Comparison of ENCODE assay signal across 8 cellular contexts in the genomic region with DNA sequence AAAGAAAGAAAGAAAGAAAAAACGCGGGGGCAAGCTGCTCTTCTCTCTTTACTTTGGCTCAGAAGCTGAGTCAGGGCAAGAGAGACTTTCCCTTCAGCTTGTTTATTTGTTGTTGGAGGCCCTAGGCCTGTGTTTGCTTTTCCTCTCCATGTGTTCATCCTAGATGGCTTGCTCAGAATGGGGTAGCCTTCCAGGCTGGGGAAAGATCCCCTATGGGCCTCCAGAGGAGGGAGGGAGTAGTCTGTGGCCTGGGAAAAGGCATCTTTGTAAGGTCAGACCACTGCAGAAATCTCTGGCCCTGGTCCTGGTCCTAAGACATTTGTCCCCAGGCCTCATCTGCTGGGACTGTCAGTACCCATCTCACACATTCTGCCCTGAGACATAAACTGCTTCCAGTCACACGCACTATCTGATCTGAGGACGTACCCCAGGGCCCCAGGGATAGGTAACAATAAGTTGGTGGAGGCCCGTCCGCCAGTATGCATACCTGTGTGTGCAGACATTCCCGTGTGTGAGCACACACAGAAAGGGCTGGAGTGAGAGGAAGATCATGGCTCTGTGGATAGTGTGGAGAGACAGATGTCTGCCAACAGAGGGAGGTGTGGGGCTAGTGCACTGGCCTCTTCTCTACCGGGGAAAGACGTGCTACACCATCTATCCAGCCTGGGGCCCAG. TPM values are rescaled to one million over a fixed set of nuclear protein-coding genes. Genes with fewer than 3 reads are reported as not detected.
DNase-seq lines count a peak whose midpoint lies in the region; ATAC-seq and TF ChIP-seq lines count a peak whose summit lies in the region.

No MANE protein-coding gene starts in this region.

- in situ Hi-C loops in GM13976 (cut with MboI; ENCODE audit: low sequenced_read_pairs, unreplicated experiment), result loop anchor here (10.0 kb wide), 1 partner anchor 173 kb away; a partner anchor contains a TSS

- H3K4me1 ChIP-seq in neuronal stem cell (ENCODE audit: control insufficient read depth in 2 of 2, insufficient read depth in 1 of 2, low read depth in 1 of 2, low read length in 2 of 2), result peaks cover 20 to 26% of the 10 kb centered on the region in 2 donors

- H2AFZ ChIP-seq in neuronal stem cell (ENCODE audit: low read length), result peak overlapping the region; percentile 35

- peak; percentile 86 for DNase-seq in AG20443 (ENCODE audit: low spot score)
- DNase-seq in GM13976 (ENCODE audit: low spot score), result peak; percentile 67
- DNase-seq in NCI-H510A (lab: John Stamatoyannopoulos, UW), result peak; percentile 44
- DNase-seq in activated CD8-positive, alpha-beta memory T cell treated with anti-CD3 and anti-CD28 coated beads, Interleukin-2, amount 50 U/mL, for 48 hours, result peak; percentile 65
- peak; percentile 46 for DNase-seq in fibroblast of gingiva (ENCODE audit: low read depth)
- peak; percentile 45 for DNase-seq in neuronal stem cell (ENCODE audit: low spot score)

- H3K9me3 ChIP-seq in neuronal stem cell (replicated peaks in 1 of 2; ENCODE audit: control insufficient read depth in 2 of 2, insufficient read depth in 1 of 2, low read depth in 1 of 2, low read length in 2 of 2), result no peaks in the 10 kb centered on the region

- H3K79me1 ChIP-seq in neuronal stem cell (ENCODE audit: low read depth, low read length), result no peaks in the 10 kb centered on the region

- no peak overlapping the region for H3K9ac ChIP-seq in neuronal stem cell (ENCODE audit: low read depth, low read length, poor library complexity)

- no peak overlapping the region for H2BK5ac ChIP-seq in neuronal stem cell (ENCODE audit: low read length)

- no peak overlapping the region for H3K4me3 ChIP-seq in neuronal stem cell (ENCODE audit: low read length in 2 of 2)

- no peak overlapping the region for H2BK120ac ChIP-seq in neuronal stem cell (ENCODE audit: low read depth, low read length)

- H3K14ac ChIP-seq in neuronal stem cell (ENCODE audit: low read length), result no peak overlapping the region

- no peak overlapping the region for H4K91ac ChIP-seq in neuronal stem cell (ENCODE audit: low read depth, low read length, poor library complexity)

- no peak overlapping the region for H3K4ac ChIP-seq in neuronal stem cell (ENCODE audit: low read length)

- no peak overlapping the region for H3K23ac ChIP-seq in neuronal stem cell (ENCODE audit: low read depth, low read length, poor library complexity)

- H3K27ac ChIP-seq in neuronal stem cell (replicated peaks; ENCODE audit: low read length), result no peak overlapping the region

- H3K27me3 ChIP-seq in neuronal stem cell (ENCODE audit: control insufficient read depth in 3 of 3, insufficient read depth in 3 of 3, low read depth in 1 of 3, low read length in 3 of 3), result no peaks in the 10 kb centered on the region

- peak; percentile 65 for TF ChIP-seq CTCF in GM13976 (IDR thresholded peaks at IDR 0.05; ENCODE audit: borderline replicate concordance, control extremely low read depth, extremely low read depth, insufficient read depth, missing control alignments)

- H3K18ac ChIP-seq in neuronal stem cell (ENCODE audit: low read length), result no peak overlapping the region

- ATAC-seq in GM21390 (IDR thresholded peaks at IDR 0.05; ENCODE audit: unreplicated experiment) (no peak), HG03159 (IDR thresholded peaks at IDR 0.05; ENCODE audit: unreplicated experiment) (no peak)

- WGBS in neuronal stem cell (ENCODE audit: extremely low coverage in 2 of 2, insufficient read length in 2 of 2, insufficient replicate concordance in 1 of 2), 2 donors, result no CpG with 5 or more reads among the region's 9 CpGs

- no peak overlapping the region for H2BK12ac ChIP-seq in neuronal stem cell (ENCODE audit: low read length)

- no peak overlapping the region for H4K8ac ChIP-seq in neuronal stem cell (ENCODE audit: low read depth, low read length)

- no peak overlapping the region for H3K4me2 ChIP-seq in neuronal stem cell (ENCODE audit: insufficient read depth, low read length, poor library complexity, severe bottlenecking)

- no peak overlapping the region for H2BK15ac ChIP-seq in neuronal stem cell (ENCODE audit: low read length)

- no peak overlapping the region for H2AK5ac ChIP-seq in neuronal stem cell (ENCODE audit: low read depth, low read length)

- no peaks in the 10 kb centered on the region for H3K36me3 ChIP-seq in neuronal stem cell (replicated peaks in 1 of 2; ENCODE audit: control insufficient read depth in 2 of 2, insufficient read depth in 2 of 2, low read length in 2 of 2)

RNA-seq across cellular contexts. Expression of a gene that starts 4.9 kb away (rescaled TPM):
- 373 TPM for polyA plus RNA-seq in neuronal stem cell (2013, experiment 1 of 2)
- 380 TPM for polyA plus RNA-seq in neuronal stem cell (2013, experiment 2 of 2)

RNA-seq across cellular contexts. Expression of a gene that starts 12.1 kb away (rescaled TPM):
- 0.01 TPM for polyA plus RNA-seq in neuronal stem cell (2013, experiment 1 of 2)
- 0.10 TPM for polyA plus RNA-seq in neuronal stem cell (2013, experiment 2 of 2)

RNA-seq across cellular contexts. Expression of a gene that starts 55.6 kb away (rescaled TPM):
- 52.9 TPM for polyA plus RNA-seq in neuronal stem cell (2013, experiment 1 of 2)
- 52.4 TPM for polyA plus RNA-seq in neuronal stem cell (2013, experiment 2 of 2)
